Comparison of ENCODE assay signal across 12 cellular contexts in the genomic region with DNA sequence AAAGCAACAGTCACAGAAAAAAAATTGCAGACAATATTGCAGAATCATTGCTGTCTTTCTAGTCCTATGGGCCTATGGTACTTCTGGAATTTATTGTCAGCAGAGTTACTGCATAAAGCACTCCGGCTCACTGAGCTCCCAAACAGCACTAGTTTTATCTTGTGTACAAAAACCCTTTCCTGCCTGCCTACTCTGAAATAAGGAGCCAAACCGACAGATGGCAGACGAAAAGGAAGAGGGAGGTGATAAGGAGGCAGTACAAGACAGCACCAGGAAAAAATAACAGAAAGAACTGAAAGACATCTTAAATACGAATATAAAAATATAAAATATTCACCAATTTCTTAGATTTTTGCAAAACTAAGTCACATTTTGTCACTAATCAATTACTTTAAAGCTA. TPM values are rescaled to one million over a fixed set of nuclear protein-coding genes. Genes with fewer than 3 reads are reported as not detected.
DNase-seq lines count a peak whose midpoint lies in the region; ATAC-seq and TF ChIP-seq lines count a peak whose summit lies in the region.
"Had no signal": no experiment of that assay in that cellular context is flagged by ENCODE, and none has a peak within 500 bp of the region (broad histone marks: within the 10 kb centered on the region; RNA-seq: fewer than 3 reads in every experiment).

No MANE protein-coding gene starts in this region.

- H3K79me1 ChIP-seq in IMR-90 (ENCODE audit: low read depth in 1 of 2, low read length in 2 of 2): peaks cover 27 to 59% of the 10 kb centered on the region in 2 experiments

- intact Hi-C loops in CD4-positive, alpha-beta T cell (cut with DNase I, micrococcal nuclease): loop anchor here in 1 of 2 experiments (5.0 kb wide), 1 partner anchor 36 kb away; no protein-coding TSS in a partner anchor
- intact Hi-C loops in IMR-90 (cut with micrococcal nuclease) (no loop called here), aorta (cut with DNase I) (no loop called here)

- H3K9me3 ChIP-seq in CD4-positive, alpha-beta T cell (ENCODE audit: control insufficient read depth, low read length): no peaks in the 10 kb centered on the region
- H3K9me3 ChIP-seq in IMR-90 (ENCODE audit: control insufficient read depth, insufficient read depth, low read length) (no peaks in the 10 kb centered on the region), aorta (ENCODE audit: control insufficient read depth, low read length) (no peaks in the 10 kb centered on the region)

- WGBS in IMR-90 (ENCODE audit: extremely low coverage in 2 of 2, insufficient read length in 1 of 2), 2 experiments: no CpG with 5 or more reads among the region's 4 CpGs
- WGBS in aorta, 2 donors: 41 to 47% methylated on average over 4 of the region's 4 CpGs

- H3K36me3 ChIP-seq in IMR-90 (ENCODE audit: control insufficient read depth, insufficient read depth, low read length): no peaks in the 10 kb centered on the region
- H3K36me3 ChIP-seq in aorta (ENCODE audit: control insufficient read depth in 1 of 2, insufficient read depth in 2 of 2, low read length in 1 of 2): no peaks in the 10 kb centered on the region

- peak overlapping the region in 1 of 2 experiments; percentile 35; a peak in 1 of 4 replicates for H4K8ac ChIP-seq in IMR-90 (ENCODE audit: low read depth in 2 of 2, low read length in 2 of 2)

- H3K4me1 ChIP-seq in IMR-90 (ENCODE audit: control insufficient read depth, insufficient read depth, low read length): peaks cover 5% of the 10 kb centered on the region; the same call in 1 of the 2 replicates
- peaks cover 0 to 9% of the 10 kb centered on the region in 2 donors for H3K4me1 ChIP-seq in aorta (ENCODE audit: control insufficient read depth in 1 of 2, insufficient read depth in 2 of 2, low read length in 2 of 2)

- H3K4me1 Mint-ChIP-seq in CD4-positive, alpha-beta T cell (ENCODE audit: low read depth): peaks cover 87% of the 10 kb centered on the region
- H3K4me1 Mint-ChIP-seq in activated naive CD8-positive, alpha-beta T cell treated with anti-CD3 and anti-CD28 coated beads, Interleukin-2, amount 10 ng/mL, durations not matched to agents 7 days and 5 days: peaks cover 46% of the 10 kb centered on the region

- BruUV-seq in IMR-90 (replicated peaks; lab: Mats Ljungman, UMichigan): no TSS peak

- DNase-seq in CD4-positive, alpha-beta T cell: peak in 1 of 10 experiments; percentile 14
- DNase-seq in IMR-90: peak; percentile 22
- no peak for DNase-seq in activated naive CD8-positive, alpha-beta T cell treated with anti-CD3 and anti-CD28 coated beads, Interleukin-2, amount 10 ng/mL, durations not matched to agents 7 days and 5 days
- DNase-seq in iPS-NIHi11 (ENCODE audit: low spot score): peak; percentile 11
- no peak for DNase-seq in RPMI8226
- no peak for DNase-seq in GM13976 (ENCODE audit: low spot score)
- no peak for DNase-seq in SHP77 (lab: John Stamatoyannopoulos, UW)
- DNase-seq in aorta: no peak
- DNase-seq: retina had no signal

- no peak overlapping the region for H3K18ac ChIP-seq in IMR-90 (ENCODE audit: low read depth, low read length)

- H3K56ac ChIP-seq in IMR-90 (ENCODE audit: extremely low read depth, insufficient read depth, low read length): no peak overlapping the region

- no peak overlapping the region for H3K27ac Mint-ChIP-seq in CD4-positive, alpha-beta T cell
- H3K27ac Mint-ChIP-seq in activated naive CD8-positive, alpha-beta T cell treated with anti-CD3 and anti-CD28 coated beads, Interleukin-2, amount 10 ng/mL, durations not matched to agents 7 days and 5 days: peak overlapping the region; percentile 47

- in situ Hi-C loops in IMR-90 (cut with MboI; ENCODE audit: low sequenced_read_pairs) (no loop called here), GM13976 (cut with MboI; ENCODE audit: low sequenced_read_pairs, unreplicated experiment) (no loop called here)

- no peak overlapping the region for H3K14ac ChIP-seq in IMR-90 (replicated peaks; ENCODE audit: low read depth, low read length)

- TF ChIP-seq POLR2A in IMR-90 (IDR thresholded peaks at IDR 0.05; ENCODE audit: low read depth, low read length): no peak

- dilution Hi-C loops in IMR-90 (cut with HindIII; ENCODE audit: low sequenced_read_pairs, unreplicated experiment): no loop called here

- CTCF ChIA-PET in CD4-positive, alpha-beta T cell (lab: Charles Lee): interaction anchor here (0.8 to 1.8 kb wide), 3 partner anchors 11 to 228 kb away, joined by 3 to 4 read pairs (median 4); a partner anchor contains a TSS
- CTCF ChIA-PET in IMR-90 (lab: Yijun Ruan, JAX): interaction anchor here (0.7 kb wide), 1 partner anchor 86 kb away, joined by 3 read pairs; no protein-coding TSS in a partner anchor

- H3K27ac ChIP-seq in CD4-positive, alpha-beta T cell (ENCODE audit: low read depth, low read length): no peak overlapping the region
- H3K27ac ChIP-seq in IMR-90 (ENCODE audit: insufficient read depth, low read length) (no peak overlapping the region), aorta (ENCODE audit: low read depth in 1 of 2, low read length in 2 of 2) (no peak overlapping the region)
- H3K27ac ChIP-seq: C4-2B had no signal

- H4K5ac ChIP-seq in IMR-90 (ENCODE audit: low read depth, low read length): no peak overlapping the region

- H4K91ac ChIP-seq in IMR-90 (ENCODE audit: insufficient read depth, low read depth, low read length): no peak overlapping the region

- POLR2A ChIA-PET in CD4-positive, alpha-beta T cell (lab: Charles Lee): interaction anchor here (0.8 to 2.0 kb wide), 9 partner anchors 11 to 228 kb away, joined by 4 to 11 read pairs (median 5); a partner anchor contains a TSS
- POLR2A ChIA-PET in IMR-90 (lab: Charles Lee; ENCODE audit: unreplicated experiment): no interaction called here
- POLR2A ChIA-PET in activated naive CD8-positive, alpha-beta T cell treated with anti-CD3 and anti-CD28 coated beads, Interleukin-2, amount 10 ng/mL, durations not matched to agents 7 days and 5 days (lab: Charles Lee): interaction anchor here (1.0 kb wide), 1 partner anchor 10 kb away, joined by 5 read pairs; no protein-coding TSS in a partner anchor

- no peak overlapping the region for H3K23ac ChIP-seq in IMR-90 (ENCODE audit: low read depth, low read length)

- no peaks in the 10 kb centered on the region for H3K9me1 ChIP-seq in IMR-90 (ENCODE audit: insufficient read depth, low read length)

- no peak overlapping the region for H2AFZ ChIP-seq in IMR-90 (replicated peaks; ENCODE audit: low read length, poor library complexity)

- H3K27me3 Mint-ChIP-seq in CD4-positive, alpha-beta T cell: no peaks in the 10 kb centered on the region
- no peaks in the 10 kb centered on the region for H3K27me3 Mint-ChIP-seq in activated naive CD8-positive, alpha-beta T cell treated with anti-CD3 and anti-CD28 coated beads, Interleukin-2, amount 10 ng/mL, durations not matched to agents 7 days and 5 days

- no peak overlapping the region for H3K4me2 ChIP-seq in IMR-90 (ENCODE audit: low read depth, low read length)

- H3K36me3 Mint-ChIP-seq in CD4-positive, alpha-beta T cell (ENCODE audit: low read depth): peaks cover 3% of the 10 kb centered on the region
- H3K36me3 Mint-ChIP-seq in activated naive CD8-positive, alpha-beta T cell treated with anti-CD3 and anti-CD28 coated beads, Interleukin-2, amount 10 ng/mL, durations not matched to agents 7 days and 5 days: peaks cover 11% of the 10 kb centered on the region

- H2BK20ac ChIP-seq in IMR-90 (ENCODE audit: low read depth, low read length): no peak overlapping the region

- no peak overlapping the region for H2BK5ac ChIP-seq in IMR-90 (ENCODE audit: low read depth, low read length, poor library complexity, severe bottlenecking)

- no peak for TF ChIP-seq CTCF in CD4-positive, alpha-beta T cell (IDR thresholded peaks at IDR 0.05)
- TF ChIP-seq CTCF in IMR-90 (conservative IDR thresholded peaks at IDR 0.05; ENCODE audit: low read depth, low read length) (no peak), GM13976 (IDR thresholded peaks at IDR 0.05; ENCODE audit: borderline replicate concordance, control extremely low read depth, extremely low read depth, insufficient read depth, missing control alignments) (no peak)

- no peak overlapping the region for H2AK5ac ChIP-seq in IMR-90 (ENCODE audit: low read depth, low read length)

- no peak overlapping the region for H3K4ac ChIP-seq in IMR-90 (ENCODE audit: low read depth, low read length)

- H3K9ac ChIP-seq in IMR-90 (ENCODE audit: low read depth, low read length): no peak overlapping the region

- H2BK15ac ChIP-seq in IMR-90 (ENCODE audit: low read depth, low read length): no peak overlapping the region

- H3K4me3 ChIP-seq in IMR-90 (ENCODE audit: insufficient read depth, low read depth, low read length) (no peak overlapping the region), aorta (ENCODE audit: low read length in 2 of 2) (no peak overlapping the region)
- H3K4me3 ChIP-seq: GM12878, lung had no signal

- peaks cover 41% of the 10 kb centered on the region; the same call in 1 of the 2 replicates for H4K20me1 ChIP-seq in IMR-90 (ENCODE audit: insufficient read depth, low read length)

- no peak overlapping the region for H2BK120ac ChIP-seq in IMR-90 (ENCODE audit: low read depth, low read length)

- H3K9me3 Mint-ChIP-seq in CD4-positive, alpha-beta T cell: no peaks in the 10 kb centered on the region
- no peaks in the 10 kb centered on the region for H3K9me3 Mint-ChIP-seq in activated naive CD8-positive, alpha-beta T cell treated with anti-CD3 and anti-CD28 coated beads, Interleukin-2, amount 10 ng/mL, durations not matched to agents 7 days and 5 days

- H2AK9ac ChIP-seq in IMR-90 (replicated peaks; ENCODE audit: low read depth, low read length, poor library complexity): no peak overlapping the region

- peak; percentile 64 for ATAC-seq in CD4-positive, alpha-beta T cell (ENCODE audit: poor library complexity)
- ATAC-seq in IMR-90 (ENCODE audit: low read depth) (no peak), aorta (ENCODE audit: low FRiP score) (no peak)
- ATAC-seq in activated naive CD8-positive, alpha-beta T cell treated with anti-CD3 and anti-CD28 coated beads, Interleukin-2, amount 10 ng/mL, durations not matched to agents 7 days and 5 days (ENCODE audit: low read depth): no peak
- ATAC-seq: GM12878 had no signal

- H3K27me3 ChIP-seq in CD4-positive, alpha-beta T cell (ENCODE audit: control insufficient read depth, insufficient read depth, low read length): no peaks in the 10 kb centered on the region
- H3K27me3 ChIP-seq in IMR-90 (ENCODE audit: control insufficient read depth, insufficient read depth, low read length) (no peaks in the 10 kb centered on the region), aorta (ENCODE audit: control insufficient read depth in 1 of 2, insufficient read depth in 2 of 2, low read length in 1 of 2) (no peaks in the 10 kb centered on the region)

- no peak for TF ChIP-seq RAD21 in IMR-90 (IDR thresholded peaks at IDR 0.05; ENCODE audit: low read length)

- H3K4me3 Mint-ChIP-seq in CD4-positive, alpha-beta T cell: peak overlapping the region; percentile 28
- peak overlapping the region; percentile 63 for H3K4me3 Mint-ChIP-seq in activated naive CD8-positive, alpha-beta T cell treated with anti-CD3 and anti-CD28 coated beads, Interleukin-2, amount 10 ng/mL, durations not matched to agents 7 days and 5 days

RNA-seq across cellular contexts. Expression of a gene that starts 15.6 kb away (rescaled TPM):
- total RNA-seq in CD4-positive, alpha-beta T cell: 100 to 1,000 TPM; 400 to 406 TPM
- 98.0 and 109 TPM in 2 replicates for total RNA-seq in IMR-90 (2012; rRNA removed)
- 22.0 and 28.6 TPM in 2 replicates for polyA plus RNA-seq in IMR-90 (2012; rRNA removed)
- polyA plus RNA-seq in IMR-90 (2012; cell fraction: cytosol; rRNA removed): 13.6 and 14.5 TPM in 2 replicates
- 24.4 and 30.1 TPM in 2 replicates for polyA plus RNA-seq in IMR-90 (2012; cell fraction: nucleus; rRNA removed; ENCODE audit: low replicate concordance)
- total RNA-seq in activated naive CD8-positive, alpha-beta T cell treated with anti-CD3 and anti-CD28 coated beads, Interleukin-2, amount 10 ng/mL, durations not matched to agents 7 days and 5 days: 100 to 1,000 TPM; 113 to 122 TPM
- 100 to 1,000 TPM; 101 to 125 TPM for total RNA-seq in aorta
- 10 to 100 TPM; 15.5 to 37.2 TPM for polyA plus RNA-seq in aorta

Comparison
In these comparisons a context has a peak if more than half of its experiments do, and no peak if none do; other contexts are left out.
1. DNase-seq: peak in IMR-90 (single experiment) and iPS-NIHi11 (single experiment); none in activated naive CD8-positive, alpha-beta T cell treated with anti-CD3 and anti-CD28 coated beads, Interleukin-2, amount 10 ng/mL, durations not matched to agents 7 days and 5 days (single experiment), RPMI8226 (single experiment), GM13976 (single experiment), SHP77 (0 of 2) and aorta (0 of 2).